1 cellular context compared by ENCODE assay signal in the genomic region with DNA sequence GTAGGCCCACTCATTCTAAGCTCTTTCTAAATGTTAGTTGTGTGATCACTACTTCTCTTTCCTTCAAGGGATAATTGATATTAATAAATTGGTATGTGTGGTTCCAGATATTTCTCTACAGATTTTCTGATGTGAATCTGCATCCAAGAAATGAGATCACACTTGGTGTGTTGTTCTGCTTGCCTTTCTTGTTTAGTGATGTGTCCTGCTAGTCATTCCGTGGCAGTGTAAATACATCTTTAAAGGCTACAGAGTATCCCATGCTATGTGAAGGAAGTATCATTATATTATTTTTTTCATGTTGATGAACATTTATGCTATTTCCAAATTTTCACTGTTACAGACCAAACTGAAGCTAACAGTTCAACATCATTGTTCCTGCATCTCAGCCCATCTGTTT.
TF ChIP-seq lines count a peak whose summit lies in the region.

No MANE protein-coding gene starts in this region.

TF ChIP-seq in SK-N-SH treated with all-trans-retinoic acid at 6 μM for 48 hours, 23 proteins besides CTCF, POLR2A, EP300 and RAD21 (continued from another document):
- TF ChIP-seq TSHZ2 (CRISPR knock-in tag; IDR thresholded peaks at IDR 0.05) (no peak), ZNF70 (CRISPR knock-in tag; IDR thresholded peaks at IDR 0.05) (no peak), RARB (CRISPR knock-in tag; IDR thresholded peaks at IDR 0.05) (no peak), PPARA (CRISPR knock-in tag; IDR thresholded peaks at IDR 0.05; ENCODE audit: borderline replicate concordance) (no peak), ARNTL (CRISPR knock-in tag; IDR thresholded peaks at IDR 0.05; ENCODE audit: borderline replicate concordance, low read depth) (no peak), ZNF565 (CRISPR knock-in tag; conservative IDR thresholded peaks at IDR 0.05; ENCODE audit: low read depth) (no peak), ZNF8 (CRISPR knock-in tag; IDR thresholded peaks at IDR 0.05) (no peak)
- TF ChIP-seq, protein P1, sequence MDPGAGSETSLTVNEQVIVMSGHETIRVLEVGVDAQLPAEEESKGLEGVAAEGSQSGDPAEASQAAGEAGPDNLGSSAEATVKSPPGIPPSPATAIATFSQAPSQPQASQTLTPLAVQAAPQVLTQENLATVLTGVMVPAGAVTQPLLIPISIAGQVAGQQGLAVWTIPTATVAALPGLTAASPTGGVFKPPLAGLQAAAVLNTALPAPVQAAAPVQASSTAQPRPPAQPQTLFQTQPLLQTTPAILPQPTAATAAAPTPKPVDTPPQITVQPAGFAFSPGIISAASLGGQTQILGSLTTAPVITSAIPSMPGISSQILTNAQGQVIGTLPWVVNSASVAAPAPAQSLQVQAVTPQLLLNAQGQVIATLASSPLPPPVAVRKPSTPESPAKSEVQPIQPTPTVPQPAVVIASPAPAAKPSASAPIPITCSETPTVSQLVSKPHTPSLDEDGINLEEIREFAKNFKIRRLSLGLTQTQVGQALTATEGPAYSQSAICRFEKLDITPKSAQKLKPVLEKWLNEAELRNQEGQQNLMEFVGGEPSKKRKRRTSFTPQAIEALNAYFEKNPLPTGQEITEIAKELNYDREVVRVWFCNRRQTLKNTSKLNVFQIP (CRISPR knock-in tag; IDR thresholded peaks at IDR 0.05; ENCODE audit: borderline replicate concordance, low read depth), result no peak
- TF ChIP-seq, protein P2, sequence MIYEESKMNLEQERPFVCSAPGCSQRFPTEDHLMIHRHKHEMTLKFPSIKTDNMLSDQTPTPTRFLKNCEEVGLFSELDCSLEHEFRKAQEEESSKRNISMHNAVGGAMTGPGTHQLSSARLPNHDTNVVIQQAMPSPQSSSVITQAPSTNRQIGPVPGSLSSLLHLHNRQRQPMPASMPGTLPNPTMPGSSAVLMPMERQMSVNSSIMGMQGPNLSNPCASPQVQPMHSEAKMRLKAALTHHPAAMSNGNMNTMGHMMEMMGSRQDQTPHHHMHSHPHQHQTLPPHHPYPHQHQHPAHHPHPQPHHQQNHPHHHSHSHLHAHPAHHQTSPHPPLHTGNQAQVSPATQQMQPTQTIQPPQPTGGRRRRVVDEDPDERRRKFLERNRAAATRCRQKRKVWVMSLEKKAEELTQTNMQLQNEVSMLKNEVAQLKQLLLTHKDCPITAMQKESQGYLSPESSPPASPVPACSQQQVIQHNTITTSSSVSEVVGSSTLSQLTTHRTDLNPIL (CRISPR knock-in tag; IDR thresholded peaks at IDR 0.05; ENCODE audit: low read depth), result no peak
- TF ChIP-seq, protein P3, sequence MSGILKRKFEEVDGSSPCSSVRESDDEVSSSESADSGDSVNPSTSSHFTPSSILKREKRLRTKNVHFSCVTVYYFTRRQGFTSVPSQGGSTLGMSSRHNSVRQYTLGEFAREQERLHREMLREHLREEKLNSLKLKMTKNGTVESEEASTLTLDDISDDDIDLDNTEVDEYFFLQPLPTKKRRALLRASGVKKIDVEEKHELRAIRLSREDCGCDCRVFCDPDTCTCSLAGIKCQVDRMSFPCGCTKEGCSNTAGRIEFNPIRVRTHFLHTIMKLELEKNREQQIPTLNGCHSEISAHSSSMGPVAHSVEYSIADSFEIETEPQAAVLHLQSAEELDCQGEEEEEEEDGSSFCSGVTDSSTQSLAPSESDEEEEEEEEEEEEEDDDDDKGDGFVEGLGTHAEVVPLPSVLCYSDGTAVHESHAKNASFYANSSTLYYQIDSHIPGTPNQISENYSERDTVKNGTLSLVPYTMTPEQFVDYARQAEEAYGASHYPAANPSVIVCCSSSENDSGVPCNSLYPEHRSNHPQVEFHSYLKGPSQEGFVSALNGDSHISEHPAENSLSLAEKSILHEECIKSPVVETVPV (CRISPR knock-in tag; IDR thresholded peaks at IDR 0.05), result no peak
